In the genomic region with DNA sequence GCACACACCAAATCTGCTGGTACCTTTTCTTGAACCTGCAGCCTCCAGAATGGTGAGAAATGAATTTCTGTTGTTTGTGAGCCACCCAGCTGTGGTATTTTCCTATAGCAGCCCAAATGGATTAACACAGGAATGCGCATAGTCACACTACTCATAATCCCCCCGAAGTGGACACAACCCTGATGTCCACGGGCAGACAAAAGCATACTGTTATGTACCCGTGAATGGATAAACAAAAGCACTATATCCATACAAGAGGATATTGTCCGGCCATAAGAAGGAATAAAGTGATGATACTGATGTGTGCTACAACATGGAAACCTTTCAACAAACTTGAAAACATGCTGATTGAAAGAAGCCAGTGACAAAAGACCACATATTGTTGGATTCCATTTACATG, we compare ENCODE assay signal across 29 cellular contexts. TPM values are rescaled to one million over a fixed set of nuclear protein-coding genes. Genes with fewer than 3 reads are reported as not detected.
"Had no signal": no experiment of that assay in that cellular context is flagged by ENCODE, and none has a peak within 500 bp of the region (broad histone marks: within the 10 kb centered on the region; RNA-seq: fewer than 3 reads in every experiment).

No MANE protein-coding gene starts in this region.

- H3K9me3 ChIP-seq: ascending aorta, breast epithelium, colonic mucosa, esophagus squamous epithelium had no signal

- ATAC-seq: activated CD8-positive, alpha-beta memory T cell treated with anti-CD3 and anti-CD28 coated beads, Interleukin-2, amount 10 ng/mL, durations not matched to agents 7 days and 5 days; activated naive CD4-positive, alpha-beta T cell treated with anti-CD3 and anti-CD28 coated beads, Interleukin-2, amount 50 U/mL, for 72 hours had no signal

- H3K27ac ChIP-seq: ascending aorta, breast epithelium, cardiac muscle cell, colonic mucosa, epithelial cell of prostate, esophagus squamous epithelium had no signal

- DNase-seq: activated CD4-positive, alpha-beta memory T cell treated with anti-CD3 and anti-CD28 coated beads, Interleukin-2, amount 10 ng/mL, durations not matched to agents 7 days and 5 days; activated CD4-positive, alpha-beta T cell treated with anti-CD3 and anti-CD28 coated beads for 4 hours; activated CD4-positive, alpha-beta T cell treated with anti-CD3 and anti-CD28 coated beads, Interleukin-2, amount 10 ng/mL, durations not matched to agents 7 days and 5 days; activated CD4-positive, alpha-beta T cell treated with anti-CD3 and anti-CD28 coated beads, Interleukin-2, amount 50 U/mL, for 4 hours; activated CD4-positive, CD25-positive, alpha-beta regulatory T cell; activated CD4-positive, CD25-positive, alpha-beta regulatory T cell treated with anti-CD3 and anti-CD28 coated beads, Interleukin-2, amount 50 U/mL, for 72 hours; activated CD8-positive, alpha-beta memory T cell treated with anti-CD3 and anti-CD28 coated beads, Interleukin-2, amount 10 ng/mL, durations not matched to agents 7 days and 5 days; activated CD8-positive, alpha-beta memory T cell treated with anti-CD3 and anti-CD28 coated beads, Interleukin-2, amount 50 U/mL, for 4 hours; activated effector memory CD4-positive, alpha-beta T cell treated with anti-CD3 and anti-CD28 coated beads, Interleukin-2, amount 50 U/mL, for 16 hours; activated naive CD4-positive, alpha-beta T cell treated with anti-CD3 and anti-CD28 coated beads, Interleukin-2, amount 10 ng/mL, durations not matched to agents 7 days and 5 days; activated naive CD8-positive, alpha-beta T cell treated with anti-CD3 and anti-CD28 coated beads, Interleukin-2, amount 10 ng/mL, durations not matched to agents 7 days and 5 days; activated T-cell treated with anti-CD3 and anti-CD28 coated beads, Interleukin-2, amount 50 U/mL, for 1 hour; activated T-cell treated with anti-CD3 and anti-CD28 coated beads, Interleukin-2, amount 50 U/mL, for 48 hours; central memory CD4-positive, alpha-beta T cell; cerebellar nuclear complex; colonic mucosa; effector CD8-positive, alpha-beta T cell; esophagus squamous epithelium; head of caudate nucleus; T-helper 2 cell had no signal

- H3K27me3 Mint-ChIP-seq: activated naive CD8-positive, alpha-beta T cell treated with anti-CD3 and anti-CD28 coated beads, Interleukin-2, amount 10 ng/mL, durations not matched to agents 7 days and 5 days had no signal

- H3K4me1 ChIP-seq: breast epithelium, colonic mucosa had no signal

- H3K27me3 ChIP-seq: ascending aorta, breast epithelium, cardiac muscle cell, colonic mucosa, esophagus squamous epithelium had no signal

- H3K4me3 Mint-ChIP-seq: activated CD4-positive, alpha-beta memory T cell treated with anti-CD3 and anti-CD28 coated beads, Interleukin-2, amount 10 ng/mL, durations not matched to agents 7 days and 5 days; activated CD4-positive, alpha-beta T cell treated with anti-CD3 and anti-CD28 coated beads, Interleukin-2, amount 10 ng/mL, durations not matched to agents 7 days and 5 days; activated CD8-positive, alpha-beta memory T cell treated with anti-CD3 and anti-CD28 coated beads, Interleukin-2, amount 10 ng/mL, durations not matched to agents 7 days and 5 days; activated naive CD4-positive, alpha-beta T cell treated with anti-CD3 and anti-CD28 coated beads, Interleukin-2, amount 10 ng/mL, durations not matched to agents 7 days and 5 days; activated naive CD8-positive, alpha-beta T cell treated with anti-CD3 and anti-CD28 coated beads, Interleukin-2, amount 10 ng/mL, durations not matched to agents 7 days and 5 days; activated T-helper 1 cell treated with anti-CD3 and anti-CD28 coated beads, Interleukin-12 subunit alpha, Interleukin-12 subunit beta, Interleukin-2, Interleukin-4 antibody, amounts not matched to agents 30 ng/mL and 10 ng/mL and 1 ng/mL, durations not matched to agents 14 hours and 24 hours and 36 hours; brain had no signal

- H3K27ac Mint-ChIP-seq: activated CD4-positive, alpha-beta memory T cell treated with anti-CD3 and anti-CD28 coated beads, Interleukin-2, amount 10 ng/mL, durations not matched to agents 7 days and 5 days; activated CD4-positive, alpha-beta T cell treated with anti-CD3 and anti-CD28 coated beads, Interleukin-2, amount 10 ng/mL, durations not matched to agents 7 days and 5 days; activated CD8-positive, alpha-beta memory T cell treated with anti-CD3 and anti-CD28 coated beads, Interleukin-2, amount 10 ng/mL, durations not matched to agents 7 days and 5 days; activated naive CD4-positive, alpha-beta T cell treated with anti-CD3 and anti-CD28 coated beads, Interleukin-2, amount 10 ng/mL, durations not matched to agents 7 days and 5 days; activated naive CD4-positive, alpha-beta T cell treated with anti-CD3 and anti-CD28 coated beads, Interleukin-2, amount 50 U/mL, for 72 hours; activated naive CD8-positive, alpha-beta T cell treated with anti-CD3 and anti-CD28 coated beads, Interleukin-2, amount 10 ng/mL, durations not matched to agents 7 days and 5 days; activated T-helper 1 cell treated with anti-CD3 and anti-CD28 coated beads, Interleukin-12 subunit alpha, Interleukin-12 subunit beta, Interleukin-2, Interleukin-4 antibody, amounts not matched to agents 30 ng/mL and 10 ng/mL and 1 ng/mL, durations not matched to agents 14 hours and 24 hours and 36 hours; activated T-helper 2 cell treated with anti-CD3 and anti-CD28 coated beads, Interferon-gamma antibody, Interleukin-2, Interleukin-4, amounts not matched to agents 10 μg/mL and 5 μg/mL and 100 μg/mL, durations not matched to agents 14 hours and 24 hours and 36 hours; brain had no signal

- H3K36me3 ChIP-seq: ascending aorta, breast epithelium, cardiac muscle cell, colonic mucosa, esophagus squamous epithelium had no signal

- H3K4me3 ChIP-seq: ascending aorta, breast epithelium, cardiac muscle cell, colonic mucosa, esophagus squamous epithelium had no signal

- H3K9me3 Mint-ChIP-seq: activated CD4-positive, alpha-beta memory T cell treated with anti-CD3 and anti-CD28 coated beads, Interleukin-2, amount 10 ng/mL, durations not matched to agents 7 days and 5 days; activated CD4-positive, alpha-beta T cell treated with anti-CD3 and anti-CD28 coated beads, Interleukin-2, amount 10 ng/mL, durations not matched to agents 7 days and 5 days; activated naive CD4-positive, alpha-beta T cell treated with anti-CD3 and anti-CD28 coated beads, Interleukin-2, amount 10 ng/mL, durations not matched to agents 7 days and 5 days; activated naive CD8-positive, alpha-beta T cell treated with anti-CD3 and anti-CD28 coated beads, Interleukin-2, amount 10 ng/mL, durations not matched to agents 7 days and 5 days; activated T-helper 1 cell treated with anti-CD3 and anti-CD28 coated beads, Interleukin-12 subunit alpha, Interleukin-12 subunit beta, Interleukin-2, Interleukin-4 antibody, amounts not matched to agents 30 ng/mL and 10 ng/mL and 1 ng/mL, durations not matched to agents 14 hours and 24 hours and 36 hours; activated T-helper 2 cell treated with anti-CD3 and anti-CD28 coated beads, Interferon-gamma antibody, Interleukin-2, Interleukin-4, amounts not matched to agents 10 μg/mL and 5 μg/mL and 100 μg/mL, durations not matched to agents 14 hours and 24 hours and 36 hours; brain had no signal

- H3K36me3 Mint-ChIP-seq: activated CD8-positive, alpha-beta memory T cell treated with anti-CD3 and anti-CD28 coated beads, Interleukin-2, amount 10 ng/mL, durations not matched to agents 7 days and 5 days; activated naive CD4-positive, alpha-beta T cell treated with anti-CD3 and anti-CD28 coated beads, Interleukin-2, amount 10 ng/mL, durations not matched to agents 7 days and 5 days; activated naive CD8-positive, alpha-beta T cell treated with anti-CD3 and anti-CD28 coated beads, Interleukin-2, amount 10 ng/mL, durations not matched to agents 7 days and 5 days; brain had no signal

RNA-seq across cellular contexts. Expression of gene RPP40, which starts 25.1 kb away (rescaled TPM):
- total RNA-seq: ascending aorta had no signal

RNA-seq across cellular contexts. Expression of gene PPP1R3G, which starts 56.2 kb away (rescaled TPM):
- total RNA-seq: activated CD8-positive, alpha-beta memory T cell treated with anti-CD3 and anti-CD28 coated beads, Interleukin-2, amount 10 ng/mL, durations not matched to agents 7 days and 5 days; activated T-helper 1 cell treated with anti-CD3 and anti-CD28 coated beads, Interleukin-12 subunit alpha, Interleukin-12 subunit beta, Interleukin-2, Interleukin-4 antibody, amounts not matched to agents 30 ng/mL and 10 ng/mL and 1 ng/mL, durations not matched to agents 14 hours and 24 hours and 36 hours; T-helper 1 cell treated with Interleukin-12 subunit alpha and Interleukin-12 subunit beta and Interleukin-4 antibody, amounts not matched to agents 30 ng/mL and 1 ng/mL, for 36 hours had no signal
